In genomic region chr7:32023353-32023752, GRCh38 we compare ENCODE assay signal across 27 cellular contexts. TPM values are rescaled to one million over a fixed set of nuclear protein-coding genes. Genes with fewer than 3 reads are reported as not detected.
"Had no signal": no experiment of that assay in that cellular context is flagged by ENCODE, and none has a peak within 500 bp of the region (broad histone marks: within the 10 kb centered on the region; RNA-seq: fewer than 3 reads in every experiment).

No MANE protein-coding gene starts in this region.

- H3K36me3 Mint-ChIP-seq: mesothelial cell of epicardium, natural killer cell had no signal

- ATAC-seq: activated CD8-positive, alpha-beta T cell treated with anti-CD3 and anti-CD28 coated beads, Interleukin-2, amount 10 ng/mL, durations not matched to agents 7 days and 5 days; activated naive CD4-positive, alpha-beta T cell treated with anti-CD3 and anti-CD28 coated beads, Interleukin-2, amount 50 U/mL, for 72 hours; activated T-helper 17 cell treated with anti-CD3 and anti-CD28 coated beads, Interleukin-2, amount 50 U/mL, for 72 hours; gastrocnemius medialis; left ventricle myocardium superior; natural killer cell had no signal

- H3K27me3 Mint-ChIP-seq: activated CD4-positive, alpha-beta T cell treated with anti-CD3 and anti-CD28 coated beads, Interleukin-2, amount 10 ng/mL, durations not matched to agents 7 days and 5 days; activated T-helper 17 cell treated with anti-CD3 and anti-CD28 coated beads, Interleukin-2, amount 50 U/mL, for 72 hours; central memory CD8-positive, alpha-beta T cell had no signal

- H3K4me1 Mint-ChIP-seq: activated CD4-positive, alpha-beta T cell treated with anti-CD3 and anti-CD28 coated beads, Interleukin-2, amount 10 ng/mL, durations not matched to agents 7 days and 5 days; activated T-helper 17 cell treated with anti-CD3 and anti-CD28 coated beads, Interleukin-2, amount 50 U/mL, for 72 hours; central memory CD8-positive, alpha-beta T cell; mesothelial cell of epicardium; natural killer cell had no signal

- H3K4me3 ChIP-seq: adrenal gland, ascending aorta, breast epithelium, gastrocnemius medialis, spleen, thoracic aorta, upper lobe of left lung had no signal

- FAIRE-seq: colon, islet of Langerhans had no signal

- H3K27me3 ChIP-seq: adrenal gland, ascending aorta, breast epithelium, gastrocnemius medialis, spleen, upper lobe of left lung had no signal

- H3K4me1 ChIP-seq: adrenal gland, ascending aorta, breast epithelium, gastrocnemius medialis, spleen, upper lobe of left lung had no signal

- H3K36me3 ChIP-seq: adrenal gland, ascending aorta, breast epithelium, gastrocnemius medialis, spleen, thoracic aorta, upper lobe of left lung had no signal

- H3K9me3 Mint-ChIP-seq: natural killer cell had no signal

- H3K9me3 ChIP-seq: adrenal gland, ascending aorta, breast epithelium, gastrocnemius medialis, thoracic aorta, upper lobe of left lung had no signal

- H3K27ac ChIP-seq: adrenal gland, ascending aorta, breast epithelium, gastrocnemius medialis, spleen, thoracic aorta, upper lobe of left lung, VCaP had no signal

- H3K4me3 Mint-ChIP-seq: activated CD4-positive, alpha-beta T cell treated with anti-CD3 and anti-CD28 coated beads, Interleukin-2, amount 10 ng/mL, durations not matched to agents 7 days and 5 days; activated CD8-positive, alpha-beta T cell treated with anti-CD3 and anti-CD28 coated beads, Interleukin-2, amount 10 ng/mL, durations not matched to agents 7 days and 5 days; activated T-helper 17 cell treated with anti-CD3 and anti-CD28 coated beads, Interleukin-2, amount 50 U/mL, for 72 hours; central memory CD8-positive, alpha-beta T cell; mesothelial cell of epicardium; natural killer cell; T-helper 2 cell treated with Interferon-gamma antibody and Interleukin-4, amounts not matched to agents 5 μg/mL and 100 μg/mL, for 36 hours had no signal

- DNase-seq: activated CD4-positive, alpha-beta T cell treated with anti-CD3 and anti-CD28 coated beads, Interleukin-2, amount 10 ng/mL, durations not matched to agents 7 days and 5 days; activated CD4-positive, CD25-positive, alpha-beta regulatory T cell treated with anti-CD3 and anti-CD28 coated beads, Interleukin-2, amount 50 U/mL, for 72 hours; activated CD8-positive, alpha-beta T cell treated with anti-CD3 and anti-CD28 coated beads, Interleukin-2, amount 10 ng/mL, durations not matched to agents 7 days and 5 days; adrenal gland; effector memory CD4-positive, alpha-beta T cell; gastrocnemius medialis; head of caudate nucleus; left ventricle myocardium superior; mammary epithelial cell; natural killer cell; retina; spleen; stimulated activated CD4-positive, alpha-beta T cell treated with anti-CD3 and anti-CD28 coated beads, Interleukin-4, amount 100 ng/mL, for 1 hour; stimulated activated naive CD4-positive, alpha-beta T cell; upper lobe of left lung had no signal

- H3K27ac Mint-ChIP-seq: activated CD4-positive, alpha-beta T cell treated with anti-CD3 and anti-CD28 coated beads, Interleukin-2, amount 10 ng/mL, durations not matched to agents 7 days and 5 days; activated CD8-positive, alpha-beta T cell treated with anti-CD3 and anti-CD28 coated beads, Interleukin-2, amount 10 ng/mL, durations not matched to agents 7 days and 5 days; activated naive CD4-positive, alpha-beta T cell treated with anti-CD3 and anti-CD28 coated beads, Interleukin-2, amount 50 U/mL, for 72 hours; activated T-helper 17 cell treated with anti-CD3 and anti-CD28 coated beads, Interleukin-2, amount 50 U/mL, for 72 hours; mesothelial cell of epicardium; natural killer cell; progenitor cell of endocrine pancreas; T-helper 2 cell treated with Interferon-gamma antibody and Interleukin-4, amounts not matched to agents 5 μg/mL and 100 μg/mL, for 36 hours had no signal

RNA-seq across cellular contexts. Expression of gene PDE1C, which starts 46.9 kb away (rescaled TPM):
- total RNA-seq: activated CD4-positive, alpha-beta T cell treated with anti-CD3 and anti-CD28 coated beads, Interleukin-2, amount 10 ng/mL, durations not matched to agents 7 days and 5 days; activated CD8-positive, alpha-beta T cell treated with anti-CD3 and anti-CD28 coated beads, Interleukin-2, amount 10 ng/mL, durations not matched to agents 7 days and 5 days; activated naive CD4-positive, alpha-beta T cell treated with anti-CD3 and anti-CD28 coated beads, Interleukin-2, amount 50 U/mL, for 72 hours; activated T-helper 17 cell treated with anti-CD3 and anti-CD28 coated beads, Interleukin-2, amount 50 U/mL, for 72 hours; natural killer cell had no signal
